1 cellular context compared by ENCODE assay signal in genomic region chr13:23731709-23732108, GRCh38.
TF ChIP-seq lines count a peak whose summit lies in the region.

No MANE protein-coding gene starts in this region.

TF ChIP-seq in SK-N-SH treated with all-trans-retinoic acid at 6 μM for 48 hours, 23 proteins besides CTCF, POLR2A, EP300 and RAD21 (continued from another document):
- no peak for TF ChIP-seq POU6F1 (CRISPR knock-in tag; IDR thresholded peaks at IDR 0.05; ENCODE audit: borderline replicate concordance, low read depth)
- TF ChIP-seq ZNF565 (CRISPR knock-in tag; conservative IDR thresholded peaks at IDR 0.05; ENCODE audit: low read depth) = no peak
- no peak for TF ChIP-seq ESRRG (CRISPR knock-in tag; IDR thresholded peaks at IDR 0.05)
- no peak for TF ChIP-seq ZNF70 (CRISPR knock-in tag; IDR thresholded peaks at IDR 0.05)
